8 cellular contexts compared by ENCODE assay signal in the genomic region with DNA sequence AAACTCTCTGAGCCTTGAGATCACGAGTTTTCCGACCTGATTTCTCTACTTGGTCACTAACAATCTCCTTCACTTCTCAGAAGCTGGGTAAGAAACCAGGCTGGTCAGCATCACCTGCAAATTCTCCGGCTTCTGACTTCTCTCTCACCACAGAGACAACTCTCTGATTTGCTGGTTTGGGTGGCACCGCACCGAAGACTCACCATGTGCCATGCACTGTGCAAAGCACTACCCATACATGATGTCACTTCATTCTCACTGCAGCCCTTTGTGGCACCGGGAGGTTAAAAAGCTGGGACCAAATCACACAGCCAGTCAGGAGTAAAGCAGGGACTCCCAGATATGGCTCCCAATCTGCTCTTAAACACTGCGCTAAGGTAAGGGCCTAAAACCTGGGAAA. TPM values are rescaled to one million over a fixed set of nuclear protein-coding genes. Genes with fewer than 3 reads are reported as not detected.
DNase-seq lines count a peak whose midpoint lies in the region; ATAC-seq, FAIRE-seq and TF ChIP-seq lines count a peak whose summit lies in the region.

No MANE protein-coding gene starts in this region.

- H3K27ac Mint-ChIP-seq in activated T-helper 2 cell treated with anti-CD3 and anti-CD28 coated beads, Interferon-gamma antibody, Interleukin-2, Interleukin-4, amounts not matched to agents 10 μg/mL and 5 μg/mL and 100 μg/mL, durations not matched to agents 14 hours and 24 hours and 36 hours = peak overlapping the region; percentile 86

- intact Hi-C loops in activated T-helper 2 cell treated with anti-CD3 and anti-CD28 coated beads, Interferon-gamma antibody, Interleukin-2, Interleukin-4, amounts not matched to agents 10 μg/mL and 5 μg/mL and 100 μg/mL, durations not matched to agents 14 hours and 24 hours and 36 hours (cut with micrococcal nuclease) = no loop called here
- intact Hi-C loops in testis (cut with DNase I; ENCODE audit: low total_unique reads) = no loop called here

- peaks cover 6% of the 10 kb centered on the region for H3K9me3 Mint-ChIP-seq in activated T-helper 2 cell treated with anti-CD3 and anti-CD28 coated beads, Interferon-gamma antibody, Interleukin-2, Interleukin-4, amounts not matched to agents 10 μg/mL and 5 μg/mL and 100 μg/mL, durations not matched to agents 14 hours and 24 hours and 36 hours

- CTCF ChIA-PET in A549 (lab: Yijun Ruan, JAX) (interaction anchor here (1.0 to 1.2 kb wide), 2 partner anchors 13 to 122 kb away, joined by 3 read pairs; no protein-coding TSS in a partner anchor), HEK293 (lab: Yijun Ruan, JAX) (no interaction called here)

- DNase-seq in A549 (ENCODE audit: low read depth in 1 of 2, low spot score in 1 of 2) = no peak
- DNase-seq in activated T-helper 2 cell treated with anti-CD3 and anti-CD28 coated beads, Interferon-gamma antibody, Interleukin-2, Interleukin-4, amounts not matched to agents 10 μg/mL and 5 μg/mL and 100 μg/mL, durations not matched to agents 14 hours and 24 hours and 36 hours (ENCODE audit: low spot score) = no peak
- peak; percentile 37 for DNase-seq in kidney tubule cell (ENCODE audit: low spot score)
- DNase-seq in testis = no peak
- no peak for DNase-seq in stimulated activated naive CD4-positive, alpha-beta T cell treated with Interleukin-2 at 50 U/mL for 16 hours (lab: John Stamatoyannopoulos, UW)
- no peak for DNase-seq in 8988T
- no peak for DNase-seq in GM12891 (ENCODE audit: insufficient read length, low spot score)

- no peaks in the 10 kb centered on the region for H3K36me3 Mint-ChIP-seq in activated T-helper 2 cell treated with anti-CD3 and anti-CD28 coated beads, Interferon-gamma antibody, Interleukin-2, Interleukin-4, amounts not matched to agents 10 μg/mL and 5 μg/mL and 100 μg/mL, durations not matched to agents 14 hours and 24 hours and 36 hours (ENCODE audit: low read depth)

- H3K9me3 ChIP-seq in A549 (no peaks in the 10 kb centered on the region; the same call in 1 of the 3 replicates), HEK293 (ENCODE audit: control insufficient read depth, insufficient read depth, low read depth, low read length) (no peaks in the 10 kb centered on the region), testis (no peaks in the 10 kb centered on the region)

- H3K36me3 ChIP-seq in HEK293 (ENCODE audit: control insufficient read depth in 2 of 2, insufficient read depth in 1 of 2, low read length in 2 of 2) (peaks cover 0 to 13% of the 10 kb centered on the region in 2 experiments; a peak in 1 of 3 replicates), testis (ENCODE audit: low read depth, missing control alignments) (no peaks in the 10 kb centered on the region)

- FAIRE-seq in A549 (lab: Jason Lieb, UNC) (no peak), GM12891 (lab: Jason Lieb, UNC) (no peak)

- H3K4me2 ChIP-seq in A549 = peak overlapping the region; percentile 90

- TF ChIP-seq EP300 in A549 (IDR thresholded peaks at IDR 0.05) = no peak

- no peak for TF ChIP-seq RAD21 in A549 (conservative IDR thresholded peaks at IDR 0.05 in 1 of 2, IDR thresholded peaks at IDR 0.05 in 1 of 2)

- H3K27me3 ChIP-seq in testis = no peaks in the 10 kb centered on the region

- H3K27ac ChIP-seq in A549 = peak overlapping the region; percentile 77 to 91
- no peak overlapping the region for H3K27ac ChIP-seq in HEK293 (ENCODE audit: extremely low read depth, low read depth, low read length)
- H3K27ac ChIP-seq in testis = peak overlapping the region; percentile 10 to 21

- 6% methylated on average over 7 of the region's 7 CpGs for WGBS in A549 (ENCODE audit: missing lambda C conversion rate)
- WGBS in testis, 2 donors = 13 to 15% methylated on average over 7 of the region's 7 CpGs

- H3K4me1 Mint-ChIP-seq in activated T-helper 2 cell treated with anti-CD3 and anti-CD28 coated beads, Interferon-gamma antibody, Interleukin-2, Interleukin-4, amounts not matched to agents 10 μg/mL and 5 μg/mL and 100 μg/mL, durations not matched to agents 14 hours and 24 hours and 36 hours (ENCODE audit: low read depth) = peaks cover 18% of the 10 kb centered on the region

- peaks cover 10% of the 10 kb centered on the region; the same call in 2 of the 3 replicates for H3K4me1 ChIP-seq in A549
- H3K4me1 ChIP-seq in HEK293 (ENCODE audit: control insufficient read depth, insufficient read depth, low read length) = no peaks in the 10 kb centered on the region
- H3K4me1 ChIP-seq in testis = peaks cover 14% of the 10 kb centered on the region

- no peak for ATAC-seq in A549

- H3K4me3 ChIP-seq in A549 (peak overlapping the region; percentile 80), HEK293 (ENCODE audit: low read depth, low read length) (peak overlapping the region; percentile 71), testis (peak overlapping the region; percentile 84 to 86)

- POLR2A ChIA-PET in A549 (lab: Yijun Ruan, JAX) (no interaction called here), HEK293 (lab: Yijun Ruan, JAX) (no interaction called here)

- H3K4me3 Mint-ChIP-seq in activated T-helper 2 cell treated with anti-CD3 and anti-CD28 coated beads, Interferon-gamma antibody, Interleukin-2, Interleukin-4, amounts not matched to agents 10 μg/mL and 5 μg/mL and 100 μg/mL, durations not matched to agents 14 hours and 24 hours and 36 hours (ENCODE audit: low read depth) = peak overlapping the region; percentile 93

- no peak for TF ChIP-seq CTCF in A549 (IDR thresholded peaks at IDR 0.05)
- no peak for TF ChIP-seq CTCF in HEK293 (tag by site-specific recombination; IDR thresholded peaks at IDR 0.05)
- no peak for TF ChIP-seq CTCF in testis (IDR thresholded peaks at IDR 0.05)

- no peaks in the 10 kb centered on the region for H3K27me3 Mint-ChIP-seq in activated T-helper 2 cell treated with anti-CD3 and anti-CD28 coated beads, Interferon-gamma antibody, Interleukin-2, Interleukin-4, amounts not matched to agents 10 μg/mL and 5 μg/mL and 100 μg/mL, durations not matched to agents 14 hours and 24 hours and 36 hours (ENCODE audit: low read depth)

- TF ChIP-seq POLR2A in A549 (IDR thresholded peaks at IDR 0.05; ENCODE audit: low read length) (no peak), testis (IDR thresholded peaks at IDR 0.05) (no peak), GM12891 (IDR thresholded peaks at IDR 0.05; ENCODE audit: low read depth, low read length) (no peak)

TF ChIP-seq in A549, 52 proteins besides CTCF, POLR2A, EP300 and RAD21:
- TF ChIP-seq ZNF302 (CRISPR knock-in tag; IDR thresholded peaks at IDR 0.05) = no peak
- no peak for TF ChIP-seq EHMT2 (IDR thresholded peaks at IDR 0.05; ENCODE audit: low read depth)
- TF ChIP-seq, protein P1, sequence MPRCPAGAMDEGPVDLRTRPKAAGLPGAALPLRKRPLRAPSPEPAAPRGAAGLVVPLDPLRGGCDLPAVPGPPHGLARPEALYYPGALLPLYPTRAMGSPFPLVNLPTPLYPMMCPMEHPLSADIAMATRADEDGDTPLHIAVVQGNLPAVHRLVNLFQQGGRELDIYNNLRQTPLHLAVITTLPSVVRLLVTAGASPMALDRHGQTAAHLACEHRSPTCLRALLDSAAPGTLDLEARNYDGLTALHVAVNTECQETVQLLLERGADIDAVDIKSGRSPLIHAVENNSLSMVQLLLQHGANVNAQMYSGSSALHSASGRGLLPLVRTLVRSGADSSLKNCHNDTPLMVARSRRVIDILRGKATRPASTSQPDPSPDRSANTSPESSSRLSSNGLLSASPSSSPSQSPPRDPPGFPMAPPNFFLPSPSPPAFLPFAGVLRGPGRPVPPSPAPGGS (IDR thresholded peaks at IDR 0.05) = no peak
- no peak for TF ChIP-seq TP53 (CRISPR knock-in tag; IDR thresholded peaks at IDR 0.05)

TF ChIP-seq in GM12891, 5 proteins besides CTCF, POLR2A, EP300 and RAD21:
- TF ChIP-seq SPI1 (IDR thresholded peaks at IDR 0.05; ENCODE audit: low read depth, low read length) = no peak
- TF ChIP-seq TAF1 (IDR thresholded peaks at IDR 0.05; ENCODE audit: low read depth, low read length) = no peak
- TF ChIP-seq POLR2AphosphoS5 (IDR thresholded peaks at IDR 0.05; ENCODE audit: low read depth, low read length) = no peak
- no peak for TF ChIP-seq PAX5 (IDR thresholded peaks at IDR 0.05; ENCODE audit: insufficient read depth, low read length, severe bottlenecking)
- TF ChIP-seq POU2F2 (IDR thresholded peaks at IDR 0.05; ENCODE audit: low read depth, low read length) = no peak

RNA-seq across cellular contexts. Expression of a gene that starts 0.7 kb away (rescaled TPM):
- polyA plus RNA-seq in A549 (2011; rRNA removed) = 27.0 and 32.0 TPM in 2 replicates
- 37.8 and 46.7 TPM in 2 replicates for polyA plus RNA-seq in A549 (2012; cell fraction: cytosol; rRNA removed)
- 56.9 and 76.5 TPM in 2 replicates for polyA plus RNA-seq in A549 (2012; cell fraction: nucleus; rRNA removed)
- polyA plus RNA-seq in A549 (2017; fragmentation: RNase III; extraction: RNeasy Plus Mini Kit Qiagen cat#74134 plus additional on column Dnase treatment) = 22.7 to 25.3 TPM (median 23.5 TPM) in 3 replicates
- 51.8 and 54.6 TPM in 2 replicates for polyA minus RNA-seq in A549 (2011; rRNA and poly(A)+ RNA removed)
- total RNA-seq in activated T-helper 2 cell treated with anti-CD3 and anti-CD28 coated beads, Interferon-gamma antibody, Interleukin-2, Interleukin-4, amounts not matched to agents 10 μg/mL and 5 μg/mL and 100 μg/mL, durations not matched to agents 14 hours and 24 hours and 36 hours = 30.9 and 34.8 TPM in 2 replicates
- total RNA-seq in testis = 10 to 100 TPM; 61.8 to 80.5 TPM
- polyA plus RNA-seq in testis (ENCODE audit: insufficient read depth, low read depth, low replicate concordance) = 41.0 TPM
- 18.0 TPM for polyA plus RNA-seq in GM12891 (2012; ENCODE audit: low read depth, missing spikeins)
